21 cellular contexts compared by ENCODE assay signal in the genomic region with DNA sequence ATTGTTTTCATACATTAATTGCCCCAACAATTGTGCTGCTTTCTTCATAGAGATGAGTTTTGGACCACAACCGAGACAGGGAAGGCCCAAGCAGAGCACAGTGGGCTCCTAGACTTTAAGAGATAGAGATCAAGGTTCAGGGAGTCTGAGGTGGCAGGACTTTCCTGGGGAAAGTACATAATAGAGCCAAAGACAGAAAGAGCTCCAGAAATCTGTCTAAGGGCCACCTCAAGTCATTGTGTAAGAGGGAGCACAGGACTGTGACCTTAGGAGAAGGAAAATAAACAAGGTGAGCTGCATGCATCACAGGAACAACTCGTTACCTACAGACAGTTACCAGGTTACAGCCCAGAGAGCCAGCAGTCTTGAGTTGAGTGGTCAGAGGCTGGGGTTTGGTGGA. TPM values are rescaled to one million over a fixed set of nuclear protein-coding genes. Genes with fewer than 3 reads are reported as not detected.
A peak's percentile ranks its signal among the peaks of the same experiment; 100 is the strongest.
DNase-seq lines count a peak whose midpoint lies in the region; ATAC-seq, FAIRE-seq and TF ChIP-seq lines count a peak whose summit lies in the region.
"Had no signal": no experiment of that assay in that cellular context is flagged by ENCODE, and none has a peak within 500 bp of the region (broad histone marks: within the 10 kb centered on the region; RNA-seq: fewer than 3 reads in every experiment).

No MANE protein-coding gene starts in this region.

- peak; percentile 36; the same call in 2 of the 3 replicates for ATAC-seq in K562

- in situ Hi-C loops in K562 (cut with MboI) = no loop called here

- TF ChIP-seq CTCF in OCI-LY3 (IDR thresholded peaks at IDR 0.05; ENCODE audit: low read depth, low read length) (no peak), K562 (IDR thresholded peaks at IDR 0.05 in 2 of 3, conservative IDR thresholded peaks at IDR 0.05 in 1 of 3; ENCODE audit: insufficient read depth in 2 of 3, low read depth in 1 of 3, low read length in 3 of 3) (no peak), stomach (IDR thresholded peaks at IDR 0.05) (no peak)

- no TSS peak for BruUV-seq in K562 (replicated peaks; lab: Mats Ljungman, UMichigan)

- 46% methylated on average over 2 of the region's 2 CpGs for WGBS in K562 (ENCODE audit: insufficient coverage, low coverage, missing lambda C conversion rate)
- WGBS in stomach, 5 donors = 68 to 88% (median 74%) methylated on average over 2 of the region's 2 CpGs

- H3K27me3 Mint-ChIP-seq in activated naive CD4-positive, alpha-beta T cell treated with anti-CD3 and anti-CD28 coated beads, Interleukin-2, amount 50 U/mL, for 24 hours = no peaks in the 10 kb centered on the region

- TF ChIP-seq EP300 in K562 (IDR thresholded peaks at IDR 0.05; ENCODE audit: low read length) (no peak), stomach (IDR thresholded peaks at IDR 0.05) (no peak)

- peak overlapping the region; percentile 74 for H3K27ac Mint-ChIP-seq in activated naive CD4-positive, alpha-beta T cell treated with anti-CD3 and anti-CD28 coated beads, Interleukin-2, amount 50 U/mL, for 24 hours

- H3K36me3 ChIP-seq in OCI-LY3 (replicated peaks; ENCODE audit: low read depth, low read length) = no peaks in the 10 kb centered on the region
- H3K36me3 ChIP-seq in K562 (ENCODE audit: control insufficient read depth, insufficient read depth, low read length) = no peaks in the 10 kb centered on the region
- no peaks in the 10 kb centered on the region for H3K36me3 ChIP-seq in stomach
- H3K36me3 ChIP-seq: ascending aorta had no signal

- no peaks in the 10 kb centered on the region for H3K36me3 Mint-ChIP-seq in activated naive CD4-positive, alpha-beta T cell treated with anti-CD3 and anti-CD28 coated beads, Interleukin-2, amount 50 U/mL, for 24 hours

- no peak for DNase-seq in activated naive CD4-positive, alpha-beta T cell treated with anti-CD3 and anti-CD28 coated beads, Interleukin-2, amount 50 U/mL, for 16 hours
- DNase-seq in K562 (ENCODE audit: extremely low read depth in 1 of 4, low spot score in 3 of 4) (no peak), posterior cingulate gyrus (no peak), NCI-H226 (no peak), stomach (no peak)
- DNase-seq: caudate nucleus; dorsolateral prefrontal cortex; head of caudate nucleus; NCI-H2171 treated with DMSO at 0.1 percent for 48 hours; NCI-H526 treated with DMSO at 0.1 percent for 48 hours; stimulated activated CD4-positive, alpha-beta T cell treated with anti-CD3 and anti-CD28 coated beads, Interleukin-4, amount 100 ng/mL, for 24 hours had no signal

- no peaks in the 10 kb centered on the region for H3K9me3 Mint-ChIP-seq in activated naive CD4-positive, alpha-beta T cell treated with anti-CD3 and anti-CD28 coated beads, Interleukin-2, amount 50 U/mL, for 24 hours

- H2AFZ ChIP-seq in OCI-LY3 (ENCODE audit: low read depth, low read length) (peak overlapping the region; percentile 33; the same call in 1 of the 2 replicates), K562 (ENCODE audit: low read depth, low read length) (peak overlapping the region; percentile 20; the same call in 1 of the 2 replicates)

- H3K9me1 ChIP-seq in K562 (ENCODE audit: control insufficient read depth, insufficient read depth, low read length) = no peaks in the 10 kb centered on the region

- TF ChIP-seq POLR2A in K562 (conservative IDR thresholded peaks at IDR 0.05) = no peak
- no peak for TF ChIP-seq POLR2A in stomach (IDR thresholded peaks at IDR 0.05)

- H4K20me1 ChIP-seq in OCI-LY3 (ENCODE audit: insufficient read depth, low read length) (no peaks in the 10 kb centered on the region), K562 (replicated peaks; ENCODE audit: control insufficient read depth, insufficient read depth, low read length) (no peaks in the 10 kb centered on the region)

- H3K4me1 ChIP-seq in OCI-LY3 (ENCODE audit: low read length) (peaks cover 56% of the 10 kb centered on the region), K562 (replicated peaks in 1 of 2; ENCODE audit: control insufficient read depth in 2 of 2, insufficient read depth in 2 of 2, low read length in 2 of 2) (peaks cover 0 to 2% of the 10 kb centered on the region in 2 experiments; a peak in 2 of 5 replicates), stomach (no peaks in the 10 kb centered on the region)
- H3K4me1 ChIP-seq: ascending aorta had no signal

- CTCF ChIA-PET in K562 (lab: Yijun Ruan, JAX; ENCODE audit: low intra/inter-chr PET ratio) = no interaction called here

- H3K27me3 ChIP-seq in OCI-LY3 (ENCODE audit: low read depth, low read length) = no peaks in the 10 kb centered on the region
- no peaks in the 10 kb centered on the region for H3K27me3 ChIP-seq in K562 (ENCODE audit: control insufficient read depth in 2 of 2, insufficient read depth in 2 of 2, low read length in 2 of 2)
- H3K27me3 ChIP-seq in stomach = peaks cover 0 to 5% (median 0%) of the 10 kb centered on the region in 3 donors
- H3K27me3 ChIP-seq: ascending aorta had no signal

- H3K9ac ChIP-seq in OCI-LY3 (ENCODE audit: low read length) = peak overlapping the region; percentile 46
- no peak overlapping the region for H3K9ac ChIP-seq in K562 (ENCODE audit: insufficient read depth in 1 of 2, low read depth in 2 of 2, low read length in 2 of 2)
- H3K9ac ChIP-seq: KMS-11 had no signal

- POLR2A ChIA-PET in K562 (lab: Yijun Ruan, JAX) = interaction anchor here (0.6 to 1.3 kb wide), 3 partner anchors 8 to 286 kb away, joined by 3 read pairs; no protein-coding TSS in a partner anchor

- peaks cover 31% of the 10 kb centered on the region for H3K4me1 Mint-ChIP-seq in activated naive CD4-positive, alpha-beta T cell treated with anti-CD3 and anti-CD28 coated beads, Interleukin-2, amount 50 U/mL, for 24 hours

- H3K9me3 ChIP-seq in OCI-LY3 (ENCODE audit: insufficient read depth, low read length) (no peaks in the 10 kb centered on the region), K562 (replicated peaks; ENCODE audit: control insufficient read depth, insufficient read depth, low read depth, low read length) (no peaks in the 10 kb centered on the region), stomach (no peaks in the 10 kb centered on the region)
- H3K9me3 ChIP-seq: ascending aorta had no signal

- H3K27ac ChIP-seq in OCI-LY3 (ENCODE audit: low read length) (peak overlapping the region; percentile 86), K562 (ENCODE audit: extremely low read depth, low read depth, low read length) (no peak overlapping the region), stomach (no peak overlapping the region)
- H3K27ac ChIP-seq: ascending aorta, C4-2B, dorsolateral prefrontal cortex, KMS-11 had no signal

- H3K4me2 ChIP-seq in OCI-LY3 (ENCODE audit: low read length) (peak overlapping the region; percentile 72), K562 (ENCODE audit: insufficient read depth, low read length) (no peak overlapping the region)
- H3K4me2 ChIP-seq: KMS-11 had no signal

- no peak overlapping the region for H3K4me3 Mint-ChIP-seq in activated naive CD4-positive, alpha-beta T cell treated with anti-CD3 and anti-CD28 coated beads, Interleukin-2, amount 50 U/mL, for 24 hours

- H3K4me3 ChIP-seq in OCI-LY3 (ENCODE audit: low read length) (peak overlapping the region; percentile 45; the same call in 1 of the 2 replicates), K562 (no peak overlapping the region), stomach (no peak overlapping the region)
- H3K4me3 ChIP-seq: ascending aorta, dorsolateral prefrontal cortex had no signal

- intact Hi-C loops in K562 (cut with micrococcal nuclease) = no loop called here
- intact Hi-C loops in posterior cingulate gyrus (cut with DNase I) = no loop called here
- intact Hi-C loops in stomach (cut with DNase I; ENCODE audit: low total_unique reads) = no loop called here

- no peak for TF ChIP-seq RAD21 in K562 (CRISPR knock-in tag; conservative IDR thresholded peaks at IDR 0.05 in 1 of 2, IDR thresholded peaks at IDR 0.05 in 1 of 2)

- no peak for FAIRE-seq in K562 (lab: Jason Lieb, UNC)

- H3K79me2 ChIP-seq in OCI-LY3 (ENCODE audit: low read length) = no peaks in the 10 kb centered on the region
- H3K79me2 ChIP-seq in K562 (ENCODE audit: control insufficient read depth, insufficient read depth, low read length) = no peaks in the 10 kb centered on the region

TF ChIP-seq in K562, 482 proteins besides CTCF, POLR2A, EP300 and RAD21:
- TF ChIP-seq ZKSCAN3 (CRISPR knock-in tag; IDR thresholded peaks at IDR 0.05) (no peak), SMAD4 (CRISPR knock-in tag; conservative IDR thresholded peaks at IDR 0.05) (no peak), HLTF (IDR thresholded peaks at IDR 0.05) (no peak), ZNF79 (CRISPR knock-in tag; IDR thresholded peaks at IDR 0.05; ENCODE audit: low read depth) (no peak), HMG20A (CRISPR knock-in tag; conservative IDR thresholded peaks at IDR 0.05) (no peak), ZNF12 (CRISPR knock-in tag; IDR thresholded peaks at IDR 0.05) (no peak), SPI1 (IDR thresholded peaks at IDR 0.05; ENCODE audit: borderline replicate concordance, low read depth, low read length) (no peak)

RNA-seq across cellular contexts. Expression of a gene that starts 41.3 kb away (rescaled TPM):
- 0.97 and 2.7 TPM in 2 replicates for total RNA-seq in K562 (2011; cell fraction: chromatin; rRNA removed; ENCODE audit: low replicate concordance)
- total RNA-seq in K562 (2011; cell fraction: nucleolus; rRNA removed) = 0.67 and 1.2 TPM in 2 replicates
- 1.2 and 1.4 TPM in 2 replicates for total RNA-seq in K562 (2011; cell fraction: nucleoplasm; rRNA removed)
- total RNA-seq in K562 (2014; rRNA removed) = 0.32 and 0.33 TPM in 2 replicates
- total RNA-seq in K562 (2014; rRNA removed; fragmentation: Illumina TruSeq; extraction: Trizol) = 0.44 and 0.45 TPM in 2 replicates
- 0.07 and 0.11 TPM in 2 replicates for total RNA-seq in K562 (2015; rRNA removed; fragmentation: Illumina TruSeq; extraction: Trizol)
- 0.51 and 0.66 TPM in 2 replicates for total RNA-seq in K562 (2021)
- 0.57 and 0.72 TPM in 2 replicates for polyA plus RNA-seq in K562 (2011; rRNA removed)
- polyA plus RNA-seq in K562 (2011; cell fraction: cytosol; rRNA removed) = 0.24 and 0.31 TPM in 2 replicates
- polyA plus RNA-seq in K562 (2011; cell fraction: nucleus; rRNA removed) = 1.5 and 1.8 TPM in 2 replicates
- 0.21 and 0.35 TPM in 2 replicates for polyA plus RNA-seq in K562 (2012)
- polyA plus RNA-seq in K562 (2014; fragmentation: Illumina TruSeq; extraction: Trizol) = 0.44 and 0.67 TPM in 2 replicates
- polyA plus RNA-seq in K562 (2014; fragmentation: Nextera tagmentation; extraction: Ambion mirVana) = under 1 TPM; 0.25 to 0.27 TPM
- polyA plus RNA-seq in K562 (2014; rRNA removed) = 0.36 and 0.37 TPM in 2 replicates
- polyA minus RNA-seq in K562 (2011; rRNA and poly(A)+ RNA removed) = 0.28 and 0.54 TPM in 2 replicates
- polyA minus RNA-seq in K562 (2011; cell fraction: cytosol; rRNA and poly(A)+ RNA removed) = 0.38 TPM in 1 of 2 replicates, not detected in the other
- 1.1 and 1.6 TPM in 2 replicates for polyA minus RNA-seq in K562 (2011; cell fraction: nucleus; rRNA and poly(A)+ RNA removed)
- total RNA-seq in stomach = under 1 TPM in 2 of 5 donors, not detected in 3; 0.29 to 0.92 TPM
- 1 to 10 TPM in 1 of 3 donors, under 1 TPM in 1, not detected in 1; 0.76 to 4.2 TPM for polyA plus RNA-seq in stomach
- total RNA-seq: ascending aorta, HT1080, myocyte, subcutaneous adipose tissue, ureter had no signal
- polyA plus RNA-seq: AG04450 had no signal
